8 cellular contexts compared by ENCODE assay signal in genomic region chr11:74462009-74462408, GRCh38. TPM values are rescaled to one million over a fixed set of nuclear protein-coding genes. Genes with fewer than 3 reads are reported as not detected.
DNase-seq lines count a peak whose midpoint lies in the region; ATAC-seq and TF ChIP-seq lines count a peak whose summit lies in the region.

No MANE protein-coding gene starts in this region.

- no peaks in the 10 kb centered on the region for H3K27me3 ChIP-seq in BE2C
- H3K27me3 ChIP-seq in Peyer's patch = no peaks in the 10 kb centered on the region
- H3K27me3 ChIP-seq in neutrophil = no peaks in the 10 kb centered on the region

- no peak for TF ChIP-seq CTCF in BE2C (IDR thresholded peaks at IDR 0.05; ENCODE audit: low read depth, low read length)
- no peak for TF ChIP-seq CTCF in Peyer's patch (IDR thresholded peaks at IDR 0.05)
- TF ChIP-seq CTCF in neutrophil (IDR thresholded peaks at IDR 0.05) = peak; percentile 47

- DNase-seq in BE2C = peak; percentile 19
- DNase-seq in Peyer's patch = peak; percentile 24 to 83 (median 65)
- peak; percentile 92 for DNase-seq in Right ventricle myocardium superior
- DNase-seq in NCI-H2196 treated with DMSO at 0.1 percent for 48 hours (lab: John Stamatoyannopoulos, UW; ENCODE audit: unreplicated experiment) = no peak
- DNase-seq in activated gamma-delta T cell treated with Interleukin-2 at 50 U/mL for 16 hours = no peak
- DNase-seq in stimulated activated CD4-positive, alpha-beta T cell treated with anti-CD3 and anti-CD28 coated beads, Interleukin-15, amount 100 ng/mL, for 24 hours = no peak
- no peak for DNase-seq in stimulated activated CD8-positive, alpha-beta memory T cell treated with anti-CD3 and anti-CD28 coated beads, Interleukin-4, amount 100 ng/mL, for 48 hours

- H3K4me1 ChIP-seq in BE2C (no peaks in the 10 kb centered on the region), Peyer's patch (peaks cover 0 to 30% (median 0%) of the 10 kb centered on the region in 4 donors), neutrophil (ENCODE audit: control insufficient read depth in 1 of 2, insufficient read depth in 1 of 2, low read depth in 1 of 2, low read length in 1 of 2) (peaks cover 73 to 94% of the 10 kb centered on the region in 2 experiments)

- peak; percentile 96 for ATAC-seq in Right ventricle myocardium superior (ENCODE audit: poor library complexity)

- H3K9me3 ChIP-seq in BE2C (no peaks in the 10 kb centered on the region), Peyer's patch (no peaks in the 10 kb centered on the region), neutrophil (no peaks in the 10 kb centered on the region)

- H3K4me3 ChIP-seq in BE2C (ENCODE audit: low read depth, low read length) (no peak overlapping the region), Peyer's patch (peak overlapping the region in 2 of 4 donors; percentile 17 to 29), neutrophil (ENCODE audit: low read depth in 1 of 2, low read length in 1 of 2) (peak overlapping the region; percentile 85 to 95)

- intact Hi-C loops in Right ventricle myocardium superior (cut with DNase I) = no loop called here

- H3K36me3 ChIP-seq in BE2C = no peaks in the 10 kb centered on the region
- peaks cover 0 to 22% (median 0%) of the 10 kb centered on the region in 3 donors for H3K36me3 ChIP-seq in Peyer's patch
- peaks cover 25% of the 10 kb centered on the region for H3K36me3 ChIP-seq in neutrophil

- peak in 1 of 2 donors; percentile 39 for TF ChIP-seq POLR2A in Peyer's patch (IDR thresholded peaks at IDR 0.05)

- H3K27ac ChIP-seq in Peyer's patch (peak overlapping the region in 3 of 4 donors; percentile 59 to 68 (median 65)), neutrophil (peak overlapping the region; percentile 97)

RNA-seq across cellular contexts. Expression of gene KCNE3, which starts 5.3 kb away (rescaled TPM):
- polyA plus RNA-seq in BE2C (2012; ENCODE audit: insufficient read depth, insufficient read length, low read depth) = not detected
- total RNA-seq in Peyer's patch (10 to 100 TPM; 13.5 to 86.0 (median 55.0) TPM), Right ventricle myocardium superior (2.6 TPM)

RNA-seq across cellular contexts. Expression of gene LIPT2, which starts 31.5 kb away (rescaled TPM):
- 1.6 TPM for polyA plus RNA-seq in BE2C (2012; ENCODE audit: insufficient read depth, insufficient read length, low read depth)
- total RNA-seq in Peyer's patch = 1 to 10 TPM in 3 of 4 donors, not detected in 1; 7.5 to 9.6 (median 7.9) TPM
- 3.3 TPM for total RNA-seq in Right ventricle myocardium superior

Comparison
In these comparisons a context has a peak if more than half of its experiments do, and no peak if none do; other contexts are left out.
1. DNase-seq: peak in BE2C (single experiment), Peyer's patch (3 of 3) and Right ventricle myocardium superior (single experiment); none in NCI-H2196 treated with DMSO at 0.1 percent for 48 hours (single experiment), activated gamma-delta T cell treated with Interleukin-2 at 50 U/mL for 16 hours (single experiment), stimulated activated CD4-positive, alpha-beta T cell treated with anti-CD3 and anti-CD28 coated beads, Interleukin-15, amount 100 ng/mL, for 24 hours (single experiment) and stimulated activated CD8-positive, alpha-beta memory T cell treated with anti-CD3 and anti-CD28 coated beads, Interleukin-4, amount 100 ng/mL, for 48 hours (single experiment).